ENCODE assay signal across 1 cellular context in genomic region chr17:76261421-76262215, GRCh38.
A peak's percentile ranks its signal among the peaks of the same experiment; 100 is the strongest.
TF ChIP-seq lines count a peak whose summit lies in the region.

No MANE protein-coding gene starts in this region.

TF ChIP-seq in K562, 482 proteins besides CTCF, POLR2A, EP300 and RAD21:
- TF ChIP-seq MAFG (tag; conservative IDR thresholded peaks at IDR 0.05) (peak; percentile 12; the same call in 1 of the 2 replicates), ZNF324 (CRISPR knock-in tag; IDR thresholded peaks at IDR 0.05) (no peak), GABPA (tag; conservative IDR thresholded peaks at IDR 0.05; ENCODE audit: low read depth) (0 out of 2 replicates have a peak, but pooled peaks have one; percentile 18)
